In genomic region chr19:16316506-16316882, GRCh38 we compare ENCODE assay signal across 15 cellular contexts. TPM values are rescaled to one million over a fixed set of nuclear protein-coding genes. Genes with fewer than 3 reads are reported as not detected.
DNase-seq lines count a peak whose midpoint lies in the region; ATAC-seq, FAIRE-seq and TF ChIP-seq lines count a peak whose summit lies in the region.
"Had no signal": no experiment of that assay in that cellular context is flagged by ENCODE, and none has a peak within 500 bp of the region (broad histone marks: within the 10 kb centered on the region; RNA-seq: fewer than 3 reads in every experiment).

No MANE protein-coding gene starts in this region.

- peak overlapping the region; percentile 73 for H3K4me2 ChIP-seq in astrocyte (ENCODE audit: low read length)
- H3K4me2 ChIP-seq in HepG2 (ENCODE audit: low read depth, low read length), result no peak overlapping the region

- H3K79me2 ChIP-seq in astrocyte (ENCODE audit: insufficient read depth, low read length) (no peaks in the 10 kb centered on the region), HepG2 (ENCODE audit: insufficient read depth, low read length) (no peaks in the 10 kb centered on the region)

- H3K9me3 Mint-ChIP-seq in astrocyte (ENCODE audit: unreplicated experiment), result peaks cover 3% of the 10 kb centered on the region
- H3K9me3 Mint-ChIP-seq: activated naive CD8-positive, alpha-beta T cell treated with anti-CD3 and anti-CD28 coated beads, Interleukin-2, amount 10 ng/mL, durations not matched to agents 7 days and 5 days; stimulated activated naive CD8-positive, alpha-beta T cell treated with anti-CD3 and anti-CD28 coated beads, Interleukin-15, Interleukin-2, amounts not matched to agents 100 ng/mL and 50 ng/mL, for 24 hours had no signal

- H3K27ac ChIP-seq in astrocyte (ENCODE audit: low read depth, low read length), result peak overlapping the region; percentile 61
- no peak overlapping the region for H3K27ac ChIP-seq in HepG2 (ENCODE audit: extremely low read length, insufficient read depth, low read length)
- H3K27ac ChIP-seq in skin epidermis, result peak overlapping the region in 15 of 21 experiments; percentile 4 to 79 (median 41)

- peak; percentile 76 for DNase-seq in GF-D8 (lab: John Stamatoyannopoulos, UW)
- no peak for DNase-seq in astrocyte (ENCODE audit: low read depth)
- no peak for DNase-seq in HepG2 (ENCODE audit: low spot score)
- DNase-seq in H54 (ENCODE audit: insufficient read length, low spot score), result no peak
- no peak for DNase-seq in amniotic stem cell (lab: John Stamatoyannopoulos, UW)
- DNase-seq: activated CD4-positive, alpha-beta T cell treated with anti-CD3 and anti-CD28 coated beads, Interleukin-2, amount 50 U/mL, for 1 hour; activated naive CD8-positive, alpha-beta T cell treated with anti-CD3 and anti-CD28 coated beads, Interleukin-2, amount 10 ng/mL, durations not matched to agents 7 days and 5 days; NCI-H2171; SHP77; stimulated activated CD4-positive, alpha-beta T cell treated with anti-CD3 and anti-CD28 coated beads, Interleukin-15, amount 100 ng/mL, for 24 hours had no signal

- peak overlapping the region; percentile 8 for H3K9ac ChIP-seq in astrocyte (ENCODE audit: low read length)
- no peak overlapping the region for H3K9ac ChIP-seq in HepG2 (ENCODE audit: insufficient read depth, low read depth, low read length)

- in situ Hi-C loops in HepG2 (cut with HindIII; ENCODE audit: extremely low pct_ligation_motif_present, low pct_unique_long_range_greater_than_20kb), result no loop called here

- no peak overlapping the region for H2AFZ ChIP-seq in astrocyte (ENCODE audit: low read depth, low read length)
- H2AFZ ChIP-seq in HepG2 (ENCODE audit: low read length), result no peak overlapping the region

- TF ChIP-seq EP300 in HepG2 (IDR thresholded peaks at IDR 0.05; ENCODE audit: low read depth in 2 of 2, low read length in 2 of 2), result no peak
- no peak for TF ChIP-seq EP300 in HepG2 (CRISPR knock-in tag; IDR thresholded peaks at IDR 0.05; ENCODE audit: borderline replicate concordance)

- TF ChIP-seq CTCF in astrocyte (IDR thresholded peaks at IDR 0.05; ENCODE audit: insufficient read depth, low read depth, low read length), result no peak
- TF ChIP-seq CTCF in HepG2 (CRISPR knock-in tag; IDR thresholded peaks at IDR 0.05), result no peak

- H3K4me3 ChIP-seq in astrocyte (ENCODE audit: insufficient read depth, low read depth, low read length) (no peak overlapping the region), HepG2 (replicated peaks in 1 of 3; ENCODE audit: insufficient read depth in 1 of 3, low read depth in 2 of 3, low read length in 3 of 3) (no peak overlapping the region), skin epidermis (no peak overlapping the region)

- WGBS in HepG2 (ENCODE audit: low lambda C conversion rate), result 51% methylated on average over 3 of the region's 3 CpGs

- H3K4me3 Mint-ChIP-seq in astrocyte (ENCODE audit: unreplicated experiment), result no peak overlapping the region
- H3K4me3 Mint-ChIP-seq: activated naive CD8-positive, alpha-beta T cell treated with anti-CD3 and anti-CD28 coated beads, Interleukin-2, amount 10 ng/mL, durations not matched to agents 7 days and 5 days; stimulated activated naive CD8-positive, alpha-beta T cell treated with anti-CD3 and anti-CD28 coated beads, Interleukin-15, Interleukin-2, amounts not matched to agents 100 ng/mL and 50 ng/mL, for 24 hours had no signal

- POLR2A ChIA-PET in HepG2 (lab: Yijun Ruan, JAX), result no interaction called here

- intact Hi-C loops in HepG2 (cut with micrococcal nuclease; ENCODE audit: unreplicated experiment), result no loop called here

- no TSS peak for BruUV-seq in HepG2 (replicated peaks; lab: Mats Ljungman, UMichigan)

- ATAC-seq in HepG2 (no peak), HG03039 (IDR thresholded peaks at IDR 0.05; ENCODE audit: unreplicated experiment) (no peak), GM21786 (IDR thresholded peaks at IDR 0.05; ENCODE audit: unreplicated experiment) (no peak)

- H3K9me3 ChIP-seq in astrocyte (ENCODE audit: insufficient read depth, low read depth, low read length), result no peaks in the 10 kb centered on the region
- H3K9me3 ChIP-seq in HepG2 (ENCODE audit: low read length), result no peaks in the 10 kb centered on the region
- H3K9me3 ChIP-seq: Caco-2 had no signal

- TF ChIP-seq POLR2A in HepG2 (IDR thresholded peaks at IDR 0.05; ENCODE audit: insufficient read depth in 1 of 2, low read depth in 2 of 2, low read length in 2 of 2) (no peak), H54 (IDR thresholded peaks at IDR 0.05; ENCODE audit: low read depth, low read length) (no peak)

- H3K4me1 Mint-ChIP-seq in astrocyte (ENCODE audit: low read depth, unreplicated experiment), result peaks cover 8% of the 10 kb centered on the region

- H3K36me3 Mint-ChIP-seq in astrocyte (ENCODE audit: low read depth, unreplicated experiment), result no peaks in the 10 kb centered on the region

- no peak for FAIRE-seq in astrocyte (lab: Jason Lieb, UNC)
- FAIRE-seq in HepG2 (lab: Jason Lieb, UNC), result no peak
- FAIRE-seq in H54 (lab: Jason Lieb, UNC), result no peak

- H3K36me3 ChIP-seq in astrocyte (ENCODE audit: insufficient read depth, low read length) (no peaks in the 10 kb centered on the region), HepG2 (replicated peaks in 1 of 2; ENCODE audit: control insufficient read depth in 1 of 2, insufficient read depth in 2 of 2, low read length in 2 of 2) (no peaks in the 10 kb centered on the region)

- H3K27me3 Mint-ChIP-seq in astrocyte (ENCODE audit: low read depth, unreplicated experiment), result peaks cover 18% of the 10 kb centered on the region

- H3K27me3 ChIP-seq in astrocyte (ENCODE audit: insufficient read depth, low read length), result no peaks in the 10 kb centered on the region
- H3K27me3 ChIP-seq in HepG2 (ENCODE audit: control insufficient read depth in 1 of 2, insufficient read depth in 2 of 2, low read length in 2 of 2), result peaks cover 0 to 7% of the 10 kb centered on the region in 2 experiments; a peak in 3 of 5 replicates

- H3K27ac Mint-ChIP-seq in astrocyte (ENCODE audit: unreplicated experiment), result no peak overlapping the region
- H3K27ac Mint-ChIP-seq: activated naive CD8-positive, alpha-beta T cell treated with anti-CD3 and anti-CD28 coated beads, Interleukin-2, amount 10 ng/mL, durations not matched to agents 7 days and 5 days; stimulated activated naive CD8-positive, alpha-beta T cell treated with anti-CD3 and anti-CD28 coated beads, Interleukin-15, Interleukin-2, amounts not matched to agents 100 ng/mL and 50 ng/mL, for 24 hours had no signal

- H4K20me1 ChIP-seq in astrocyte (ENCODE audit: insufficient read depth, low read length) (peaks cover 4% of the 10 kb centered on the region), HepG2 (ENCODE audit: insufficient read depth, low read length) (no peaks in the 10 kb centered on the region)

- CTCF ChIA-PET in HepG2 (lab: Yijun Ruan, JAX; ENCODE audit: low intra/inter-chr PET ratio, low total read pairs), result no interaction called here

- H3K4me1 ChIP-seq in astrocyte (ENCODE audit: insufficient read depth, low read length), result peaks cover 21% of the 10 kb centered on the region
- H3K4me1 ChIP-seq in HepG2 (ENCODE audit: insufficient read depth, low read length), result peaks cover 11% of the 10 kb centered on the region; the same call in 1 of the 2 replicates

- no peak for TF ChIP-seq RAD21 in HepG2 (CRISPR knock-in tag; IDR thresholded peaks at IDR 0.05)

TF ChIP-seq in HepG2, 621 proteins besides CTCF, POLR2A, EP300 and RAD21:
- no peak for TF ChIP-seq MED13 (CRISPR knock-in tag; IDR thresholded peaks at IDR 0.05)
- 0 out of 2 replicates have a peak, but pooled peaks have one; percentile 55 for TF ChIP-seq SRF (IDR thresholded peaks at IDR 0.05; ENCODE audit: low read depth, low read length)
- no peak for TF ChIP-seq RFXANK (CRISPR knock-in tag; IDR thresholded peaks at IDR 0.05)
- TF ChIP-seq FOSL2 (CRISPR knock-in tag; IDR thresholded peaks at IDR 0.05), result no peak
- no peak for TF ChIP-seq ZNF296 (CRISPR knock-in tag; conservative IDR thresholded peaks at IDR 0.05)

RNA-seq across cellular contexts. Expression of gene KLF2, which starts 8.1 kb away (rescaled TPM):
- 1.9 and 2.0 TPM in 2 replicates for total RNA-seq in astrocyte
- total RNA-seq in HepG2 (2016; rRNA removed; fragmentation: Illumina TruSeq; extraction: Trizol), result not detected in 2 replicates
- total RNA-seq in HepG2 (2016; cell fraction: cytosol; rRNA removed; fragmentation: Illumina TruSeq; extraction: Trizol; ENCODE audit: low read depth), result not detected in 2 replicates
- total RNA-seq in HepG2 (2016; cell fraction: insoluble cytoplasmic fraction; rRNA removed; fragmentation: Illumina TruSeq; extraction: Trizol), result not detected in 2 replicates
- not detected in 2 replicates for total RNA-seq in HepG2 (2016; cell fraction: membrane; rRNA removed; fragmentation: Illumina TruSeq; extraction: Trizol)
- not detected in 2 replicates for total RNA-seq in HepG2 (2016; cell fraction: nucleus; rRNA removed; fragmentation: Illumina TruSeq; extraction: Trizol)
- polyA plus RNA-seq in HepG2 (2011; rRNA removed), result 0.05 TPM in 1 of 2 replicates, not detected in the other
- polyA plus RNA-seq in HepG2 (2011; cell fraction: cytosol; rRNA removed), result 0.05 TPM in 1 of 2 replicates, not detected in the other
- 0.16 and 0.23 TPM in 2 replicates for polyA plus RNA-seq in HepG2 (2011; cell fraction: nucleus; rRNA removed)
- not detected in 2 replicates for polyA plus RNA-seq in HepG2 (2012)
- not detected in 2 replicates for polyA plus RNA-seq in HepG2 (2016; cell fraction: cytosol; fragmentation: Illumina TruSeq; extraction: Trizol; ENCODE audit: low read depth)
- polyA plus RNA-seq in HepG2 (2016; cell fraction: insoluble cytoplasmic fraction; fragmentation: Illumina TruSeq; extraction: Trizol; ENCODE audit: low read depth), result not detected in 2 replicates
- 0.27 TPM in 1 of 2 replicates, not detected in the other for polyA plus RNA-seq in HepG2 (2016; cell fraction: membrane; fragmentation: Illumina TruSeq; extraction: Trizol; ENCODE audit: low read depth)
- not detected in 2 replicates for polyA plus RNA-seq in HepG2 (2016; cell fraction: nucleus; fragmentation: Illumina TruSeq; extraction: Trizol; ENCODE audit: insufficient read depth, low read depth)
- 0.16 TPM in 1 of 2 replicates, not detected in the other for polyA minus RNA-seq in HepG2 (2011; rRNA and poly(A)+ RNA removed; ENCODE audit: low replicate concordance)
- not detected in 2 replicates for polyA minus RNA-seq in HepG2 (2011; cell fraction: cytosol; rRNA and poly(A)+ RNA removed)
- not detected in 2 replicates for polyA minus RNA-seq in HepG2 (2011; cell fraction: nucleus; rRNA and poly(A)+ RNA removed)
